In the genomic region with DNA sequence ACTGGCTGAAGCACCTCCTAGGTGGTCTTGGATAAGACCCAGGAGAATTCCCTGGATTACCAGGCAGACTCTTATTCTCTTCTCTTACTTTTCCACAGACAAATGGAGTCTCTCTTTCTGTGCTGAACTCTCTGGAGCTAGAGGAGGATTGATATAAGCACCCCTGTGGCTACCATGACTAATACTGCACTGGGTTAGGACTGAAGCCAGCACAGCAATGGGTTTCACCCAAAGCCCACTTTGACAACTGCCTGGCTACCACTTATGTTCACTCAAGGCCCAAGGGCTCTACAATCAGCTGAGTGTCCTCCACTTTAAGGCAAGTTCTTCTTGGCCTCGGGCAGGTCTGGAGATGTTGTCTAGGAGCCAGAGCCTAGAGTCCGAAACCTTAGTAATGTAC, we compare ENCODE assay signal across 5 cellular contexts.
"Had no signal": no experiment of that assay in that cellular context is flagged by ENCODE, and none has a peak within 500 bp of the region (broad histone marks: within the 10 kb centered on the region; RNA-seq: fewer than 3 reads in every experiment).

No MANE protein-coding gene starts in this region.

- ATAC-seq: GM23338, K562 had no signal

- H3K4me3 ChIP-seq: GM23338, K562 had no signal

- DNase-seq: H9, HCEC 1CT, IMR-90 had no signal

- H3K4me2 ChIP-seq: GM23338 had no signal

- H2AFZ ChIP-seq: GM23338 had no signal
